15 cellular contexts compared by ENCODE assay signal in genomic region chr2:177474904-177475474, GRCh38.
DNase-seq lines count a peak whose midpoint lies in the region; ATAC-seq, FAIRE-seq and TF ChIP-seq lines count a peak whose summit lies in the region.
"Had no signal": no experiment of that assay in that cellular context is flagged by ENCODE, and none has a peak within 500 bp of the region (broad histone marks: within the 10 kb centered on the region; RNA-seq: fewer than 3 reads in every experiment).

No MANE protein-coding gene starts in this region.

- TF ChIP-seq POLR2A in GM12891 (IDR thresholded peaks at IDR 0.05; ENCODE audit: low read depth, low read length) = no peak
- no peak for TF ChIP-seq POLR2A in H54 (IDR thresholded peaks at IDR 0.05; ENCODE audit: low read depth, low read length)

- peak; percentile 13 for DNase-seq in COLO829 (ENCODE audit: low spot score)
- DNase-seq in HS-27A (ENCODE audit: low read depth) = peak; percentile 48
- peak; percentile 56 for DNase-seq in astrocyte of the spinal cord (ENCODE audit: low read depth, low spot score)
- peak; percentile 25 for DNase-seq in kidney glomerular epithelial cell (lab: John Stamatoyannopoulos, UW)
- no peak for DNase-seq in NCI-H1436 (lab: John Stamatoyannopoulos, UW)
- DNase-seq in GM12891 (ENCODE audit: insufficient read length, low spot score) = no peak
- DNase-seq in H54 (ENCODE audit: insufficient read length, low spot score) = no peak
- DNase-seq: activated CD4-positive, alpha-beta T cell treated with anti-CD3 and anti-CD28 coated beads, Interleukin-2, amount 50 U/mL, for 4 hours; amniotic stem cell; CD8-positive, alpha-beta T cell; effector memory CD8-positive, alpha-beta T cell; NCI-H2227 treated with DMSO at 0.1 percent for 48 hours; psoas muscle; T-helper 2 cell had no signal

- FAIRE-seq in GM12891 (lab: Jason Lieb, UNC) (no peak), H54 (lab: Jason Lieb, UNC) (no peak)

- in situ Hi-C loops in astrocyte of the spinal cord (cut with HindIII; ENCODE audit: low sequenced_read_pairs) = no loop called here

- no peak for ATAC-seq in HG03095 (IDR thresholded peaks at IDR 0.05; ENCODE audit: unreplicated experiment)
- ATAC-seq: CD8-positive, alpha-beta T cell; effector memory CD8-positive, alpha-beta T cell; psoas muscle had no signal

- H3K4me3 ChIP-seq in astrocyte of the spinal cord (ENCODE audit: low read depth, low read length) = no peak overlapping the region
- H3K4me3 ChIP-seq: psoas muscle had no signal

- TF ChIP-seq CTCF in astrocyte of the spinal cord (IDR thresholded peaks at IDR 0.05; ENCODE audit: low read depth, low read length) = no peak

TF ChIP-seq in GM12891, 5 proteins besides CTCF, POLR2A, EP300 and RAD21:
- no peak for TF ChIP-seq SPI1 (IDR thresholded peaks at IDR 0.05; ENCODE audit: low read depth, low read length)
- no peak for TF ChIP-seq PAX5 (IDR thresholded peaks at IDR 0.05; ENCODE audit: insufficient read depth, low read length, severe bottlenecking)
- no peak for TF ChIP-seq TAF1 (IDR thresholded peaks at IDR 0.05; ENCODE audit: low read depth, low read length)
- TF ChIP-seq POU2F2 (IDR thresholded peaks at IDR 0.05; ENCODE audit: low read depth, low read length) = no peak
- TF ChIP-seq POLR2AphosphoS5 (IDR thresholded peaks at IDR 0.05; ENCODE audit: low read depth, low read length) = no peak
TF ChIP-seq in GM12891: peak in this region for 0.

Comparison
In these comparisons a context has a peak if more than half of its experiments do, and no peak if none do; other contexts are left out.
1. DNase-seq: peak in COLO829 (single experiment), HS-27A (single experiment), astrocyte of the spinal cord (single experiment) and kidney glomerular epithelial cell (single experiment); none in NCI-H1436 (single experiment), GM12891 (single experiment) and H54 (single experiment).